ENCODE assay signal across 10 cellular contexts in the genomic region with DNA sequence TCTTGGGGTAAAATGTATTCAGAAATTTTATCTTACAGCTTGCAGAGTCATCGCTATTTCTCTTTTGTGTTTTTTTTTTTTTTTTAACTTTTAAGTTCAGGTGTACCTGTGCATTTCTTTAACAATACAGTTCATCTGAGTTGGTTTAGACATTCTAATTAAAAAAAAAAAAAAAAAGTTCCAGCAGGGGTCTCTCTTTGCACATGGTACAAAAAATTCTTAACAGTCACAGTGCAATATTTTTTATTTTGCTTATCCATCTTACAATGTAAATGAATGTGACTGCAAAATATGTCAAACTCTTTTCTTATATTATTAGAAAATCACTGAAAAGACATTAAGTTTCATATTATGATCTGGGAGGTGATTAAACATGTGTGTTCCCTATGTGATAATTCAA. TPM values are rescaled to one million over a fixed set of nuclear protein-coding genes. Genes with fewer than 3 reads are reported as not detected.
DNase-seq lines count a peak whose midpoint lies in the region; FAIRE-seq and TF ChIP-seq lines count a peak whose summit lies in the region.
"Had no signal": no experiment of that assay in that cellular context is flagged by ENCODE, and none has a peak within 500 bp of the region (broad histone marks: within the 10 kb centered on the region; RNA-seq: fewer than 3 reads in every experiment).

No MANE protein-coding gene starts in this region.

- TF ChIP-seq POLR2A in transverse colon (IDR thresholded peaks at IDR 0.05) = no peak

- H3K4me1 ChIP-seq in small intestine (ENCODE audit: control insufficient read depth in 2 of 2, insufficient read depth in 1 of 2, low read depth in 1 of 2, low read length in 1 of 2) (no peaks in the 10 kb centered on the region), transverse colon (peaks cover 0 to 6% (median 0%) of the 10 kb centered on the region in 4 donors)

- no peaks in the 10 kb centered on the region for H3K9me3 ChIP-seq in small intestine (ENCODE audit: control insufficient read depth, low read depth)
- H3K9me3 ChIP-seq in transverse colon = no peaks in the 10 kb centered on the region
- H3K9me3 ChIP-seq: gastroesophageal sphincter had no signal

- H3K27ac Mint-ChIP-seq in activated T-helper 1 cell treated with anti-CD3 and anti-CD28 coated beads, Interleukin-12 subunit alpha, Interleukin-12 subunit beta, Interleukin-2, Interleukin-4 antibody, amounts not matched to agents 30 ng/mL and 10 ng/mL and 1 ng/mL, durations not matched to agents 14 hours and 24 hours and 36 hours = no peak overlapping the region
- H3K27ac Mint-ChIP-seq: CD8-positive, alpha-beta memory T cell had no signal

- H3K4me3 ChIP-seq in cardiac fibroblast (replicated peaks in 1 of 2; ENCODE audit: low read depth in 2 of 2, low read length in 2 of 2) (no peak overlapping the region), small intestine (ENCODE audit: low read depth in 1 of 2, low read length in 2 of 2) (no peak overlapping the region), transverse colon (no peak overlapping the region)
- H3K4me3 ChIP-seq: gastroesophageal sphincter had no signal

- H3K27me3 ChIP-seq in small intestine (ENCODE audit: control insufficient read depth in 2 of 2, insufficient read depth in 2 of 2, low read length in 2 of 2) = no peaks in the 10 kb centered on the region
- no peaks in the 10 kb centered on the region for H3K27me3 ChIP-seq in transverse colon
- H3K27me3 ChIP-seq: gastroesophageal sphincter had no signal

- peaks cover 11% of the 10 kb centered on the region for H3K27me3 Mint-ChIP-seq in activated T-helper 1 cell treated with anti-CD3 and anti-CD28 coated beads, Interleukin-12 subunit alpha, Interleukin-12 subunit beta, Interleukin-2, Interleukin-4 antibody, amounts not matched to agents 30 ng/mL and 10 ng/mL and 1 ng/mL, durations not matched to agents 14 hours and 24 hours and 36 hours (ENCODE audit: insufficient read depth)

- WGBS in small intestine, 3 donors = 81 to 100% (median 81%) methylated on average over 1 of the region's 1 CpG
- 63 to 87% methylated on average over 1 of the region's 1 CpG for WGBS in transverse colon (ENCODE audit: low coverage in 1 of 2), 2 donors

- FAIRE-seq in small intestine (lab: Jason Lieb, UNC) = no peak

- H3K9me3 Mint-ChIP-seq in activated T-helper 1 cell treated with anti-CD3 and anti-CD28 coated beads, Interleukin-12 subunit alpha, Interleukin-12 subunit beta, Interleukin-2, Interleukin-4 antibody, amounts not matched to agents 30 ng/mL and 10 ng/mL and 1 ng/mL, durations not matched to agents 14 hours and 24 hours and 36 hours = no peaks in the 10 kb centered on the region
- H3K9me3 Mint-ChIP-seq: CD8-positive, alpha-beta memory T cell had no signal

- H3K27ac ChIP-seq in small intestine (ENCODE audit: low read depth in 1 of 2, low read length in 1 of 2) = no peak overlapping the region
- no peak overlapping the region for H3K27ac ChIP-seq in transverse colon
- H3K27ac ChIP-seq: gastroesophageal sphincter had no signal

- H3K36me3 Mint-ChIP-seq in activated T-helper 1 cell treated with anti-CD3 and anti-CD28 coated beads, Interleukin-12 subunit alpha, Interleukin-12 subunit beta, Interleukin-2, Interleukin-4 antibody, amounts not matched to agents 30 ng/mL and 10 ng/mL and 1 ng/mL, durations not matched to agents 14 hours and 24 hours and 36 hours (ENCODE audit: low read depth) = no peaks in the 10 kb centered on the region
- H3K36me3 Mint-ChIP-seq: CD8-positive, alpha-beta memory T cell had no signal

- peak; percentile 16 for TF ChIP-seq CTCF in cardiac fibroblast (IDR thresholded peaks at IDR 0.05; ENCODE audit: low read depth, low read length)
- TF ChIP-seq CTCF in transverse colon (IDR thresholded peaks at IDR 0.05) = no peak

- in situ Hi-C loops in transverse colon (cut with MboI; ENCODE audit: low pct_ligation_motif_present in 1 of 4, low pct_unique_long_range_greater_than_20kb in 1 of 4, low sequenced_read_pairs in 3 of 4) = no loop called here

- peak; percentile 3 for DNase-seq in NCI-H345 (lab: John Stamatoyannopoulos, UW)
- DNase-seq in NCI-H345 treated with DMSO at 0.1 percent for 48 hours (lab: John Stamatoyannopoulos, UW; ENCODE audit: unreplicated experiment) = no peak
- DNase-seq in NCI-H2227 (lab: John Stamatoyannopoulos, UW; ENCODE audit: unreplicated experiment) = peak; percentile 15
- DNase-seq in cardiac fibroblast (ENCODE audit: low read depth in 2 of 2) = peak; percentile 40 to 42
- DNase-seq in renal cortical epithelial cell (ENCODE audit: low read depth) = peak; percentile 7
- no peak for DNase-seq in activated T-helper 1 cell treated with anti-CD3 and anti-CD28 coated beads, Interleukin-12 subunit alpha, Interleukin-12 subunit beta, Interleukin-2, Interleukin-4 antibody, amounts not matched to agents 30 ng/mL and 10 ng/mL and 1 ng/mL, durations not matched to agents 14 hours and 24 hours and 36 hours (ENCODE audit: low spot score)
- DNase-seq in small intestine = no peak
- DNase-seq in transverse colon = no peak
- DNase-seq: CD8-positive, alpha-beta memory T cell had no signal

- intact Hi-C loops in activated T-helper 1 cell treated with anti-CD3 and anti-CD28 coated beads, Interleukin-12 subunit alpha, Interleukin-12 subunit beta, Interleukin-2, Interleukin-4 antibody, amounts not matched to agents 30 ng/mL and 10 ng/mL and 1 ng/mL, durations not matched to agents 14 hours and 24 hours and 36 hours (cut with micrococcal nuclease) = no loop called here
- intact Hi-C loops in transverse colon (cut with DNase I; ENCODE audit: low total_unique reads) = no loop called here

- TF ChIP-seq EP300 in transverse colon (IDR thresholded peaks at IDR 0.05; ENCODE audit: low read depth) = no peak

- H3K4me3 Mint-ChIP-seq in activated T-helper 1 cell treated with anti-CD3 and anti-CD28 coated beads, Interleukin-12 subunit alpha, Interleukin-12 subunit beta, Interleukin-2, Interleukin-4 antibody, amounts not matched to agents 30 ng/mL and 10 ng/mL and 1 ng/mL, durations not matched to agents 14 hours and 24 hours and 36 hours = no peak overlapping the region
- H3K4me3 Mint-ChIP-seq: CD8-positive, alpha-beta memory T cell had no signal

- no peaks in the 10 kb centered on the region for H3K36me3 ChIP-seq in small intestine (ENCODE audit: control insufficient read depth in 2 of 2, insufficient read depth in 2 of 2, low read length in 2 of 2)
- no peaks in the 10 kb centered on the region for H3K36me3 ChIP-seq in transverse colon
- H3K36me3 ChIP-seq: gastroesophageal sphincter had no signal

- H3K4me1 Mint-ChIP-seq in activated T-helper 1 cell treated with anti-CD3 and anti-CD28 coated beads, Interleukin-12 subunit alpha, Interleukin-12 subunit beta, Interleukin-2, Interleukin-4 antibody, amounts not matched to agents 30 ng/mL and 10 ng/mL and 1 ng/mL, durations not matched to agents 14 hours and 24 hours and 36 hours (ENCODE audit: low read depth) = no peaks in the 10 kb centered on the region
- H3K4me1 Mint-ChIP-seq: CD8-positive, alpha-beta memory T cell had no signal

RNA-seq across cellular contexts. Expression of a gene that starts 47.5 kb away (rescaled TPM):
- total RNA-seq in renal cortical epithelial cell (1.0 and 2.4 TPM in 2 replicates), transverse colon (10 to 100 TPM in 2 of 4 donors, 1 to 10 TPM in 2; 1.1 to 15.9 (median 9.7) TPM)
- total RNA-seq in activated T-helper 1 cell treated with anti-CD3 and anti-CD28 coated beads, Interleukin-12 subunit alpha, Interleukin-12 subunit beta, Interleukin-2, Interleukin-4 antibody, amounts not matched to agents 30 ng/mL and 10 ng/mL and 1 ng/mL, durations not matched to agents 14 hours and 24 hours and 36 hours = 0.64 and 0.88 TPM in 2 replicates
- 1 to 10 TPM in 2 of 3 donors, not detected in 1; 1.4 to 4.1 TPM for polyA plus RNA-seq in small intestine

Comparison
In these comparisons a context has a peak if more than half of its experiments do, and no peak if none do; other contexts are left out.
1. DNase-seq: peak in NCI-H345 (single experiment), NCI-H2227 (single experiment), cardiac fibroblast (2 of 2) and renal cortical epithelial cell (single experiment); none in NCI-H345 treated with DMSO at 0.1 percent for 48 hours (single experiment), activated T-helper 1 cell treated with anti-CD3 and anti-CD28 coated beads, Interleukin-12 subunit alpha, Interleukin-12 subunit beta, Interleukin-2, Interleukin-4 antibody, amounts not matched to agents 30 ng/mL and 10 ng/mL and 1 ng/mL, durations not matched to agents 14 hours and 24 hours and 36 hours (single experiment), small intestine (single experiment) and transverse colon (single experiment).